In genomic region chr3:172036541-172037215, GRCh38 we compare ENCODE assay signal across 1 cellular context.
TF ChIP-seq lines count a peak whose summit lies in the region.

No MANE protein-coding gene starts in this region.

TF ChIP-seq in K562, 482 proteins besides CTCF, POLR2A, EP300 and RAD21 (continued from another document):
- no peak for TF ChIP-seq ARID4B (CRISPR knock-in tag; IDR thresholded peaks at IDR 0.05)
- TF ChIP-seq SPI1 (IDR thresholded peaks at IDR 0.05; ENCODE audit: borderline replicate concordance, low read depth, low read length): no peak
